Comparison of ENCODE assay signal across 7 cellular contexts in genomic region chr16:12486386-12486785, GRCh38.
"Had no signal": no experiment of that assay in that cellular context is flagged by ENCODE, and none has a peak within 500 bp of the region (broad histone marks: within the 10 kb centered on the region; RNA-seq: fewer than 3 reads in every experiment).

No MANE protein-coding gene starts in this region.

- H3K9me3 Mint-ChIP-seq: HFFc6, IgD-negative memory B cell had no signal

- ATAC-seq: HCT116, HepG2 had no signal

- DNase-seq: GM23248, GOT3, H7, HFFc6 had no signal

- H3K27ac Mint-ChIP-seq: HFFc6, IgD-negative memory B cell had no signal

- H3K27me3 Mint-ChIP-seq: IgD-negative memory B cell had no signal

- H3K4me3 Mint-ChIP-seq: HFFc6, IgD-negative memory B cell had no signal
